In genomic region chr1:192914092-192914491, GRCh38 we compare ENCODE assay signal across 17 cellular contexts.
A peak's percentile ranks its signal among the peaks of the same experiment; 100 is the strongest.
DNase-seq lines count a peak whose midpoint lies in the region; ATAC-seq and TF ChIP-seq lines count a peak whose summit lies in the region.
"Had no signal": no experiment of that assay in that cellular context is flagged by ENCODE, and none has a peak within 500 bp of the region (broad histone marks: within the 10 kb centered on the region; RNA-seq: fewer than 3 reads in every experiment).

No MANE protein-coding gene starts in this region.

- no peak for TF ChIP-seq POLR2A in esophagus squamous epithelium (IDR thresholded peaks at IDR 0.05)
- TF ChIP-seq POLR2A in sigmoid colon (IDR thresholded peaks at IDR 0.05), result no peak

- no peak for DNase-seq in esophagus squamous epithelium (lab: John Stamatoyannopoulos, UW)
- DNase-seq in sigmoid colon, result no peak
- DNase-seq in T-helper 9 cell, result no peak
- DNase-seq in NCI-H187 (lab: John Stamatoyannopoulos, UW), result no peak
- DNase-seq: C1 segment of cervical spinal cord, DND-41, MV-4-11, NCI-H1417, NCI-H2029, NCI-H2171 treated with DMSO at 0.1 percent for 48 hours, NCI-H748 treated with DMSO at 0.1 percent for 48 hours, PC-3 had no signal

- TF ChIP-seq CTCF in 22Rv1 (IDR thresholded peaks at IDR 0.05) (no peak), esophagus squamous epithelium (IDR thresholded peaks at IDR 0.05) (no peak), sigmoid colon (IDR thresholded peaks at IDR 0.05) (no peak)

- H3K27me3 ChIP-seq in HUES64 (ENCODE audit: insufficient read depth, low read length) (no peaks in the 10 kb centered on the region), esophagus squamous epithelium (no peaks in the 10 kb centered on the region), sigmoid colon (no peaks in the 10 kb centered on the region)

- intact Hi-C loops in esophagus squamous epithelium (cut with DNase I) (no loop called here), sigmoid colon (cut with DNase I) (no loop called here)

- WGBS in HUES64, result 100% methylated on average over 1 of the region's 1 CpG
- 53 to 56% methylated on average over 1 of the region's 1 CpG for WGBS in esophagus squamous epithelium, 2 donors
- WGBS in sigmoid colon, 2 donors, result 72 to 74% methylated on average over 1 of the region's 1 CpG

- H3K36me3 ChIP-seq in HUES64 (ENCODE audit: insufficient read depth, low read length), result no peaks in the 10 kb centered on the region
- no peaks in the 10 kb centered on the region for H3K36me3 ChIP-seq in esophagus squamous epithelium
- H3K36me3 ChIP-seq in sigmoid colon, result no peaks in the 10 kb centered on the region

- H3K9me3 ChIP-seq in HUES64 (ENCODE audit: insufficient read depth, low read depth, low read length) (no peaks in the 10 kb centered on the region), esophagus squamous epithelium (no peaks in the 10 kb centered on the region), sigmoid colon (no peaks in the 10 kb centered on the region)

- H3K9ac ChIP-seq in HUES64 (ENCODE audit: low read depth, low read length), result no peak overlapping the region

- TF ChIP-seq EP300 in sigmoid colon (IDR thresholded peaks at IDR 0.05), result peak in 1 of 4 donors; percentile 4

- H3K27ac ChIP-seq in 22Rv1 (peak overlapping the region; percentile 65), HUES64 (ENCODE audit: low read depth, low read length) (peak overlapping the region; percentile 7; the same call in 1 of the 2 replicates), esophagus squamous epithelium (peak overlapping the region in 3 of 4 donors; percentile 48 to 69 (median 67)), sigmoid colon (peak overlapping the region; percentile 64 to 73 (median 67))
- H3K27ac ChIP-seq: RWPE1 had no signal

- ATAC-seq in HG02798 (IDR thresholded peaks at IDR 0.05; ENCODE audit: poor library complexity, unreplicated experiment), result no peak
- ATAC-seq in GM21390 (IDR thresholded peaks at IDR 0.05; ENCODE audit: unreplicated experiment), result no peak
- ATAC-seq: PC-3 had no signal

- no peak overlapping the region for H3K4me3 ChIP-seq in HUES64 (ENCODE audit: low read length)
- no peak overlapping the region for H3K4me3 ChIP-seq in esophagus squamous epithelium
- H3K4me3 ChIP-seq in sigmoid colon, result no peak overlapping the region

- H3K4me1 ChIP-seq in HUES64 (ENCODE audit: insufficient read depth, low read length) (peaks cover 6% of the 10 kb centered on the region; the same call in 1 of the 2 replicates), esophagus squamous epithelium (no peaks in the 10 kb centered on the region), sigmoid colon (peaks cover 0 to 35% (median 26%) of the 10 kb centered on the region in 4 donors)

Comparison
In these comparisons a context has a peak if more than half of its experiments do, and no peak if none do; other contexts are left out.
1. H3K27ac ChIP-seq: peak in every context shown above with its lines; median percentile 67 in esophagus squamous epithelium; 67 in sigmoid colon; 65 in 22Rv1; 7 in HUES64.